In genomic region chr7:158706710-158707590, GRCh38 we compare ENCODE assay signal across 1 cellular context.
TF ChIP-seq lines count a peak whose summit lies in the region.

No MANE protein-coding gene starts in this region.

TF ChIP-seq in WTC11, 78 proteins besides CTCF, POLR2A, EP300 and RAD21 (continued from another document):
- TF ChIP-seq USF2 (CRISPR knock-in tag; IDR thresholded peaks at IDR 0.05), result no peak
